12 cellular contexts compared by ENCODE assay signal in the genomic region with DNA sequence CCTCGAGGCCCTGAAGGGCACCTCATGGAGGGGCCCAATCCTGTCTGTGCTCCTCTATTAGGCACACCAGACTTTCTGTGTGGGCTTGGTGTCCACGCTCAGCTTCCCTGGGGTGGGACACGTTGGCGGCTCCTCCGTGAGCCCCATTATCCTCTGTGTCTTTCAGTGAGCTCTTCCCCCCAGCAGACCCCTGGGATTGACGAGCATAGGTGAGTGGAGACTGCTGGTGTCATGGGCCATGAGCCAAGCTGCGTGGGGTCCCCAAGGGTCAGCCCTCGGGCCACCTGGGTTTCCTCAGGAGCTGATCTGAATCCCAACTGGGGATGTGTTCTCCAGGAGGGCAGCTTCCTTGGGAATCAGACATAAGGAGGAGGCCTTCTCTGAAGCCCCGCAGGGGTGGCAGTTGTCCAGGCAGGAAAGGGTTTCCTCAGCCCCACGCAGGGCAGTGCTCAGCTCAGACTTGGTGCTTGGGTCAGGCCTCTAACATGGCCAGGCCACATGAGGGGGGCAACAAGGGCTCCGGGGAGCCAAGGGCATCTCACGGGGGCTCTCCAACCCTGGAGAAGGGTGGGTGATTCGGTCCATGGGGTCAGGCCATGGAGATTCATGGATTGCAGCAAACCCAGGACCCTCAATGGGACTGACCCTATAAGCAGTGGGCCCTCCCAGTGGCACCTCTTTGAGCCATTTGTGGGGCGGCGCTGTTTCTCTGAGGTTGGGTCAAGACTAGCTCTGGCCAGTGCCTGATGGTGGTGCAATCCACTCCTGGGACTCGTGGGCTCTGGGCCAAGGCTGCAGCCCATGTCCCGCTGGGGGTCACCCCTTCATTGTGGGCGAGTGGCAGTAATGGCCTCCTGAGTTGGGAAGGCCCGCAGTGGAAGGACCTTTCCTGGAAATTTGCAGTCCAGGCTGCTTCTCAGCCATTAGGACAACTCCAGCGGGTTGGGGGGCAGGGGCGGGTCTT.
DNase-seq lines count a peak whose midpoint lies in the region; ATAC-seq and FAIRE-seq lines count a peak whose summit lies in the region.
"Had no signal": no experiment of that assay in that cellular context is flagged by ENCODE, and none has a peak within 500 bp of the region (broad histone marks: within the 10 kb centered on the region; RNA-seq: fewer than 3 reads in every experiment).

No MANE protein-coding gene starts in this region.

- DNase-seq in GM03348 (ENCODE audit: low spot score) (peak; percentile 6), left ventricle myocardium superior (peak; percentile 13), posterior cingulate gyrus (peak; percentile 1 to 74 (median 8)), GDM1 (lab: John Stamatoyannopoulos, UW) (no peak), GM19239 (ENCODE audit: insufficient read length, low spot score) (no peak), NOMO-1 treated with DMSO at 0.1 percent for 48 hours (lab: John Stamatoyannopoulos, UW; ENCODE audit: unreplicated experiment) (no peak)
- DNase-seq in activated CD8-positive, alpha-beta memory T cell treated with anti-CD3 and anti-CD28 coated beads for 24 hours = peak; percentile 46
- no peak for DNase-seq in activated CD4-positive, alpha-beta T cell treated with anti-CD3 and anti-CD28 coated beads, Interleukin-2, amount 50 U/mL, for 48 hours
- DNase-seq: cerebellar nuclear complex, esophagus squamous epithelium, HCEC 1CT had no signal

- no peak for FAIRE-seq in GM19239 (lab: Jason Lieb, UNC)

- intact Hi-C loops in left ventricle myocardium superior (cut with micrococcal nuclease) = no loop called here
- intact Hi-C loops in posterior cingulate gyrus (cut with DNase I) = no loop called here

- no peak for ATAC-seq in left ventricle myocardium superior
- ATAC-seq: activated naive CD4-positive, alpha-beta T cell treated with anti-CD3 and anti-CD28 coated beads, Interleukin-2, amount 50 U/mL, for 72 hours had no signal

Comparison
In these comparisons a context has a peak if more than half of its experiments do, and no peak if none do; other contexts are left out.
1. DNase-seq: peak in GM03348 (single experiment), activated CD8-positive, alpha-beta memory T cell treated with anti-CD3 and anti-CD28 coated beads for 24 hours (single experiment), left ventricle myocardium superior (single experiment) and posterior cingulate gyrus (10 of 10); none in GDM1 (single experiment), GM19239 (single experiment), activated CD4-positive, alpha-beta T cell treated with anti-CD3 and anti-CD28 coated beads, Interleukin-2, amount 50 U/mL, for 48 hours (0 of 2) and NOMO-1 treated with DMSO at 0.1 percent for 48 hours (single experiment).